21 cellular contexts compared by ENCODE assay signal in genomic region chr4:16187455-16187854, GRCh38. TPM values are rescaled to one million over a fixed set of nuclear protein-coding genes. Genes with fewer than 3 reads are reported as not detected.
DNase-seq lines count a peak whose midpoint lies in the region; ATAC-seq, FAIRE-seq and TF ChIP-seq lines count a peak whose summit lies in the region.
"Had no signal": no experiment of that assay in that cellular context is flagged by ENCODE, and none has a peak within 500 bp of the region (broad histone marks: within the 10 kb centered on the region; RNA-seq: fewer than 3 reads in every experiment).

No MANE protein-coding gene starts in this region.

- POLR2A ChIA-PET in activated CD8-positive, alpha-beta T cell treated with anti-CD3 and anti-CD28 coated beads for 36 hours (lab: Charles Lee), result no interaction called here

- no peak for TF ChIP-seq CTCF in activated CD8-positive, alpha-beta T cell treated with anti-CD3 and anti-CD28 coated beads for 36 hours (IDR thresholded peaks at IDR 0.05)

- no peaks in the 10 kb centered on the region for H3K9me3 Mint-ChIP-seq in activated CD8-positive, alpha-beta T cell treated with anti-CD3 and anti-CD28 coated beads for 36 hours
- H3K9me3 Mint-ChIP-seq: CD4-positive, alpha-beta memory T cell had no signal

- DNase-seq in ELR (ENCODE audit: low read depth) (peak; percentile 25), amniotic epithelial cell (ENCODE audit: low read depth) (peak; percentile 7), iPS-NIHi7 (ENCODE audit: extremely low spot score) (no peak)
- DNase-seq in central memory CD4-positive, alpha-beta T cell, result no peak
- DNase-seq in activated CD8-positive, alpha-beta T cell treated with anti-CD3 and anti-CD28 coated beads for 36 hours, result no peak
- DNase-seq: C1 segment of cervical spinal cord; CD4-positive, alpha-beta memory T cell; COR-L47; DMS 273 treated with DMSO at 0.1 percent for 48 hours; DMS79 treated with DMSO at 0.1 percent for 48 hours; GOT3; KG1; MM.1S; NCI-H2029 treated with DMSO at 0.1 percent for 48 hours; NCI-H446 treated with DMSO at 0.1 percent for 48 hours; NCI-H526 treated with DMSO at 0.1 percent for 48 hours; SHP77; SW 1271 had no signal

- FAIRE-seq in islet of Langerhans (lab: Jason Lieb, UNC), result peak; percentile 60
- FAIRE-seq: A549 had no signal

- no peak for ATAC-seq in GM19397 (IDR thresholded peaks at IDR 0.05; ENCODE audit: unreplicated experiment)
- no peak for ATAC-seq in activated CD8-positive, alpha-beta T cell treated with anti-CD3 and anti-CD28 coated beads for 36 hours
- ATAC-seq: A549 had no signal

- no peaks in the 10 kb centered on the region for H3K4me1 Mint-ChIP-seq in activated CD8-positive, alpha-beta T cell treated with anti-CD3 and anti-CD28 coated beads for 36 hours (ENCODE audit: low read depth)

- peaks cover 20% of the 10 kb centered on the region for H3K36me3 Mint-ChIP-seq in activated CD8-positive, alpha-beta T cell treated with anti-CD3 and anti-CD28 coated beads for 36 hours (ENCODE audit: low read depth)

- H3K27ac Mint-ChIP-seq in activated CD8-positive, alpha-beta T cell treated with anti-CD3 and anti-CD28 coated beads for 36 hours, result no peak overlapping the region
- H3K27ac Mint-ChIP-seq: CD4-positive, alpha-beta memory T cell had no signal

- H3K4me3 Mint-ChIP-seq in activated CD8-positive, alpha-beta T cell treated with anti-CD3 and anti-CD28 coated beads for 36 hours, result no peak overlapping the region
- H3K4me3 Mint-ChIP-seq: CD4-positive, alpha-beta memory T cell had no signal

- intact Hi-C loops in activated CD8-positive, alpha-beta T cell treated with anti-CD3 and anti-CD28 coated beads for 36 hours (cut with micrococcal nuclease), result no loop called here

- CTCF ChIA-PET in activated CD8-positive, alpha-beta T cell treated with anti-CD3 and anti-CD28 coated beads for 36 hours (lab: Charles Lee), result interaction anchor here (0.9 to 1.5 kb wide), 2 partner anchors 12 to 19 kb away, joined by 4 to 8 read pairs; no protein-coding TSS in a partner anchor

- H3K27me3 Mint-ChIP-seq in activated CD8-positive, alpha-beta T cell treated with anti-CD3 and anti-CD28 coated beads for 36 hours, result no peaks in the 10 kb centered on the region
- H3K27me3 Mint-ChIP-seq: CD4-positive, alpha-beta memory T cell had no signal

RNA-seq across cellular contexts. Expression of gene TAPT1, which starts 38.8 kb away (rescaled TPM):
- total RNA-seq in activated CD8-positive, alpha-beta T cell treated with anti-CD3 and anti-CD28 coated beads for 36 hours, result 10 to 100 TPM; 34.2 to 35.5 TPM

Comparison
In these comparisons a context has a peak if more than half of its experiments do, and no peak if none do; other contexts are left out.
1. DNase-seq: peak in ELR (single experiment) and amniotic epithelial cell (single experiment); none in iPS-NIHi7 (single experiment), central memory CD4-positive, alpha-beta T cell (single experiment) and activated CD8-positive, alpha-beta T cell treated with anti-CD3 and anti-CD28 coated beads for 36 hours (single experiment).